ENCODE assay signal across 9 cellular contexts in genomic region chr16:57756424-57757325, GRCh38. TPM values are rescaled to one million over a fixed set of nuclear protein-coding genes. Genes with fewer than 3 reads are reported as not detected.
DNase-seq lines count a peak whose midpoint lies in the region; ATAC-seq, FAIRE-seq and TF ChIP-seq lines count a peak whose summit lies in the region.
"Had no signal": no experiment of that assay in that cellular context is flagged by ENCODE, and none has a peak within 500 bp of the region (broad histone marks: within the 10 kb centered on the region; RNA-seq: fewer than 3 reads in every experiment).

No MANE protein-coding gene starts in this region.

- H3K9me3 ChIP-seq in HepG2 (ENCODE audit: low read length) = no peaks in the 10 kb centered on the region
- H3K9me3 ChIP-seq: BLaER1, transverse colon had no signal

- FAIRE-seq in HTR-8/SVneo (lab: Jason Lieb, UNC) (peak; percentile 44), HepG2 (lab: Jason Lieb, UNC) (no peak), D721Med (lab: Jason Lieb, UNC) (no peak)

- TF ChIP-seq CTCF in HepG2 (CRISPR knock-in tag; IDR thresholded peaks at IDR 0.05) = no peak
- no peak for TF ChIP-seq CTCF in D721Med (IDR thresholded peaks at IDR 0.05; ENCODE audit: insufficient read depth, missing control alignments)

- intact Hi-C loops in HepG2 (cut with micrococcal nuclease; ENCODE audit: unreplicated experiment) = loop anchor here (1.0 kb wide), 3 partner anchors 26 to 245 kb away; partner anchors contain the start of gene USB1

- POLR2A ChIA-PET in HepG2 (lab: Yijun Ruan, JAX) = interaction anchor here (0.8 to 3.2 kb wide), 4 partner anchors 20 to 25 kb away, joined by 3 to 14 read pairs (median 4); partner anchors contain the start of gene KATNB1

- peak; percentile 9 for ATAC-seq in GM18858 (IDR thresholded peaks at IDR 0.05; ENCODE audit: unreplicated experiment)
- peak; percentile 1; the same call in 2 of the 3 replicates for ATAC-seq in HepG2

- no TSS peak for BruUV-seq in HepG2 (replicated peaks; lab: Mats Ljungman, UMichigan)

- H3K9ac ChIP-seq in HepG2 (ENCODE audit: insufficient read depth, low read depth, low read length) = no peak overlapping the region
- H3K9ac ChIP-seq: BLaER1 had no signal

- H3K4me1 ChIP-seq in HepG2 (ENCODE audit: insufficient read depth, low read length) = no peaks in the 10 kb centered on the region
- H3K4me1 ChIP-seq: BLaER1, transverse colon had no signal

- no peaks in the 10 kb centered on the region for H3K27me3 ChIP-seq in HepG2 (ENCODE audit: control insufficient read depth in 1 of 2, insufficient read depth in 2 of 2, low read length in 2 of 2)
- H3K27me3 ChIP-seq: BLaER1, transverse colon had no signal

- TF ChIP-seq RAD21 in HepG2 (CRISPR knock-in tag; IDR thresholded peaks at IDR 0.05) = no peak

- peak; percentile 19 for DNase-seq in CD1c-positive myeloid dendritic cell (ENCODE audit: extremely low spot score)
- DNase-seq in HTR-8/SVneo (ENCODE audit: insufficient read length, low spot score) = no peak
- no peak for DNase-seq in HepG2 (ENCODE audit: low spot score)
- no peak for DNase-seq in D721Med (ENCODE audit: insufficient read length, low spot score)
- no peak for DNase-seq in stimulated activated CD4-positive, alpha-beta T cell treated with anti-CD3 and anti-CD28 coated beads, Interleukin-2, amount 100 ng/mL, for 24 hours
- DNase-seq in effector CD4-positive, alpha-beta T cell = no peak

- H3K79me2 ChIP-seq in HepG2 (ENCODE audit: insufficient read depth, low read length) = no peaks in the 10 kb centered on the region

- no peak for TF ChIP-seq EP300 in HepG2 (IDR thresholded peaks at IDR 0.05; ENCODE audit: low read depth in 2 of 2, low read length in 2 of 2)
- no peak for TF ChIP-seq EP300 in HepG2 (CRISPR knock-in tag; IDR thresholded peaks at IDR 0.05; ENCODE audit: borderline replicate concordance)

- no peak overlapping the region for H3K4me3 ChIP-seq in HepG2 (replicated peaks in 1 of 3; ENCODE audit: insufficient read depth in 1 of 3, low read depth in 2 of 3, low read length in 3 of 3)
- H3K4me3 ChIP-seq: BLaER1, transverse colon had no signal

- no peak overlapping the region for H2AFZ ChIP-seq in HepG2 (ENCODE audit: low read length)

- no peak overlapping the region for H3K27ac ChIP-seq in HepG2 (ENCODE audit: extremely low read length, insufficient read depth, low read length)
- H3K27ac ChIP-seq: BLaER1, transverse colon had no signal

- 78% methylated on average over 12 of the region's 15 CpGs for WGBS in HepG2 (ENCODE audit: low lambda C conversion rate)

- CTCF ChIA-PET in HepG2 (lab: Yijun Ruan, JAX; ENCODE audit: low intra/inter-chr PET ratio, low total read pairs) = interaction anchor here (0.8 to 1.9 kb wide), 7 partner anchors 25 to 249 kb away, joined by 3 to 17 read pairs (median 6); partner anchors contain the start of genes ADGRG3, KIFC3, USB1 and ZNF319

- no peaks in the 10 kb centered on the region for H4K20me1 ChIP-seq in HepG2 (ENCODE audit: insufficient read depth, low read length)
- H4K20me1 ChIP-seq: BLaER1 had no signal

- in situ Hi-C loops in HepG2 (cut with HindIII; ENCODE audit: extremely low pct_ligation_motif_present, low pct_unique_long_range_greater_than_20kb) = loop anchor here (5.0 kb wide), 2 partner anchors 106 to 246 kb away; partner anchors contain the start of genes USB1 and ZNF319

- H3K4me2 ChIP-seq in HepG2 (ENCODE audit: low read depth, low read length) = no peak overlapping the region
- H3K4me2 ChIP-seq: BLaER1 had no signal

- peaks cover 35 to 49% of the 10 kb centered on the region in 2 experiments; a peak in 4 of 5 replicates for H3K36me3 ChIP-seq in HepG2 (replicated peaks in 1 of 2; ENCODE audit: control insufficient read depth in 1 of 2, insufficient read depth in 2 of 2, low read length in 2 of 2)
- H3K36me3 ChIP-seq: transverse colon had no signal

- no peak for TF ChIP-seq POLR2A in HepG2 (IDR thresholded peaks at IDR 0.05; ENCODE audit: insufficient read depth in 1 of 2, low read depth in 2 of 2, low read length in 2 of 2)

TF ChIP-seq in HepG2, 621 proteins besides CTCF, POLR2A, EP300 and RAD21 (continues in another document):
- no peak for TF ChIP-seq ZNF839 (CRISPR knock-in tag; IDR thresholded peaks at IDR 0.05; ENCODE audit: borderline replicate concordance)
- no peak for TF ChIP-seq MAFG (CRISPR knock-in tag; IDR thresholded peaks at IDR 0.05)
- TF ChIP-seq THAP11 (CRISPR knock-in tag; IDR thresholded peaks at IDR 0.05) = no peak
- 0 out of 2 replicates have a peak, but pooled peaks have one; percentile 45 for TF ChIP-seq ZNF235 (CRISPR knock-in tag; IDR thresholded peaks at IDR 0.05; ENCODE audit: borderline replicate concordance)
- no peak for TF ChIP-seq ZNF790 (CRISPR knock-in tag; IDR thresholded peaks at IDR 0.05; ENCODE audit: borderline replicate concordance)
- TF ChIP-seq THAP7 (CRISPR knock-in tag; IDR thresholded peaks at IDR 0.05) = no peak
- no peak for TF ChIP-seq ZBTB3 (CRISPR knock-in tag; IDR thresholded peaks at IDR 0.05; ENCODE audit: borderline replicate concordance, low read depth)
- TF ChIP-seq KDM5A (IDR thresholded peaks at IDR 0.05; ENCODE audit: borderline replicate concordance, low read length) = no peak
- TF ChIP-seq BHLHE40 (IDR thresholded peaks at IDR 0.05; ENCODE audit: low read length) = no peak

RNA-seq across cellular contexts. Expression of gene KATNB1, which starts 21.1 kb away (rescaled TPM):
- total RNA-seq in HepG2 (2016; rRNA removed; fragmentation: Illumina TruSeq; extraction: Trizol) = 25.2 and 31.5 TPM in 2 replicates
- total RNA-seq in HepG2 (2016; cell fraction: cytosol; rRNA removed; fragmentation: Illumina TruSeq; extraction: Trizol; ENCODE audit: low read depth) = 14.2 and 18.3 TPM in 2 replicates
- 21.2 and 33.1 TPM in 2 replicates for total RNA-seq in HepG2 (2016; cell fraction: insoluble cytoplasmic fraction; rRNA removed; fragmentation: Illumina TruSeq; extraction: Trizol)
- total RNA-seq in HepG2 (2016; cell fraction: membrane; rRNA removed; fragmentation: Illumina TruSeq; extraction: Trizol) = 34.3 and 42.2 TPM in 2 replicates
- total RNA-seq in HepG2 (2016; cell fraction: nucleus; rRNA removed; fragmentation: Illumina TruSeq; extraction: Trizol) = 21.9 and 25.7 TPM in 2 replicates
- 39.8 and 43.5 TPM in 2 replicates for polyA plus RNA-seq in HepG2 (2011; rRNA removed)
- polyA plus RNA-seq in HepG2 (2011; cell fraction: cytosol; rRNA removed) = 17.4 and 27.7 TPM in 2 replicates
- polyA plus RNA-seq in HepG2 (2011; cell fraction: nucleus; rRNA removed) = 122 and 146 TPM in 2 replicates
- 16.2 and 20.9 TPM in 2 replicates for polyA plus RNA-seq in HepG2 (2012)
- polyA plus RNA-seq in HepG2 (2016; cell fraction: cytosol; fragmentation: Illumina TruSeq; extraction: Trizol; ENCODE audit: low read depth) = 15.0 and 20.0 TPM in 2 replicates
- polyA plus RNA-seq in HepG2 (2016; cell fraction: insoluble cytoplasmic fraction; fragmentation: Illumina TruSeq; extraction: Trizol; ENCODE audit: low read depth) = 22.6 and 30.3 TPM in 2 replicates
- 30.4 and 34.5 TPM in 2 replicates for polyA plus RNA-seq in HepG2 (2016; cell fraction: membrane; fragmentation: Illumina TruSeq; extraction: Trizol; ENCODE audit: low read depth)
- 49.3 and 53.8 TPM in 2 replicates for polyA plus RNA-seq in HepG2 (2016; cell fraction: nucleus; fragmentation: Illumina TruSeq; extraction: Trizol; ENCODE audit: insufficient read depth, low read depth)
- polyA minus RNA-seq in HepG2 (2011; rRNA and poly(A)+ RNA removed; ENCODE audit: low replicate concordance) = 29.8 and 60.0 TPM in 2 replicates
- polyA minus RNA-seq in HepG2 (2011; cell fraction: cytosol; rRNA and poly(A)+ RNA removed) = 13.6 and 19.1 TPM in 2 replicates
- polyA minus RNA-seq in HepG2 (2011; cell fraction: nucleus; rRNA and poly(A)+ RNA removed) = 27.9 and 30.3 TPM in 2 replicates

RNA-seq across cellular contexts. Expression of gene KIFC3, which starts 45.6 kb away (rescaled TPM):
- total RNA-seq in HepG2 (2016; rRNA removed; fragmentation: Illumina TruSeq; extraction: Trizol) = 30.0 and 45.3 TPM in 2 replicates
- total RNA-seq in HepG2 (2016; cell fraction: cytosol; rRNA removed; fragmentation: Illumina TruSeq; extraction: Trizol; ENCODE audit: low read depth) = 11.2 and 13.3 TPM in 2 replicates
- 26.2 and 45.1 TPM in 2 replicates for total RNA-seq in HepG2 (2016; cell fraction: insoluble cytoplasmic fraction; rRNA removed; fragmentation: Illumina TruSeq; extraction: Trizol)
- 23.6 and 24.3 TPM in 2 replicates for total RNA-seq in HepG2 (2016; cell fraction: membrane; rRNA removed; fragmentation: Illumina TruSeq; extraction: Trizol)
- total RNA-seq in HepG2 (2016; cell fraction: nucleus; rRNA removed; fragmentation: Illumina TruSeq; extraction: Trizol) = 39.1 and 45.8 TPM in 2 replicates
- polyA plus RNA-seq in HepG2 (2011; rRNA removed) = 42.1 and 70.6 TPM in 2 replicates
- 43.4 and 59.0 TPM in 2 replicates for polyA plus RNA-seq in HepG2 (2011; cell fraction: cytosol; rRNA removed)
- 225 and 236 TPM in 2 replicates for polyA plus RNA-seq in HepG2 (2011; cell fraction: nucleus; rRNA removed)
- 21.3 and 43.4 TPM in 2 replicates for polyA plus RNA-seq in HepG2 (2012)
- 14.4 and 14.6 TPM in 2 replicates for polyA plus RNA-seq in HepG2 (2016; cell fraction: cytosol; fragmentation: Illumina TruSeq; extraction: Trizol; ENCODE audit: low read depth)
- polyA plus RNA-seq in HepG2 (2016; cell fraction: insoluble cytoplasmic fraction; fragmentation: Illumina TruSeq; extraction: Trizol; ENCODE audit: low read depth) = 20.2 and 24.5 TPM in 2 replicates
- 13.8 and 19.9 TPM in 2 replicates for polyA plus RNA-seq in HepG2 (2016; cell fraction: membrane; fragmentation: Illumina TruSeq; extraction: Trizol; ENCODE audit: low read depth)
- 79.4 and 80.8 TPM in 2 replicates for polyA plus RNA-seq in HepG2 (2016; cell fraction: nucleus; fragmentation: Illumina TruSeq; extraction: Trizol; ENCODE audit: insufficient read depth, low read depth)
- polyA minus RNA-seq in HepG2 (2011; rRNA and poly(A)+ RNA removed; ENCODE audit: low replicate concordance) = 132 and 141 TPM in 2 replicates
- polyA minus RNA-seq in HepG2 (2011; cell fraction: cytosol; rRNA and poly(A)+ RNA removed) = 31.9 and 33.7 TPM in 2 replicates
- 94.9 and 117 TPM in 2 replicates for polyA minus RNA-seq in HepG2 (2011; cell fraction: nucleus; rRNA and poly(A)+ RNA removed)
